Comparison of ENCODE assay signal across 11 cellular contexts in the genomic region with DNA sequence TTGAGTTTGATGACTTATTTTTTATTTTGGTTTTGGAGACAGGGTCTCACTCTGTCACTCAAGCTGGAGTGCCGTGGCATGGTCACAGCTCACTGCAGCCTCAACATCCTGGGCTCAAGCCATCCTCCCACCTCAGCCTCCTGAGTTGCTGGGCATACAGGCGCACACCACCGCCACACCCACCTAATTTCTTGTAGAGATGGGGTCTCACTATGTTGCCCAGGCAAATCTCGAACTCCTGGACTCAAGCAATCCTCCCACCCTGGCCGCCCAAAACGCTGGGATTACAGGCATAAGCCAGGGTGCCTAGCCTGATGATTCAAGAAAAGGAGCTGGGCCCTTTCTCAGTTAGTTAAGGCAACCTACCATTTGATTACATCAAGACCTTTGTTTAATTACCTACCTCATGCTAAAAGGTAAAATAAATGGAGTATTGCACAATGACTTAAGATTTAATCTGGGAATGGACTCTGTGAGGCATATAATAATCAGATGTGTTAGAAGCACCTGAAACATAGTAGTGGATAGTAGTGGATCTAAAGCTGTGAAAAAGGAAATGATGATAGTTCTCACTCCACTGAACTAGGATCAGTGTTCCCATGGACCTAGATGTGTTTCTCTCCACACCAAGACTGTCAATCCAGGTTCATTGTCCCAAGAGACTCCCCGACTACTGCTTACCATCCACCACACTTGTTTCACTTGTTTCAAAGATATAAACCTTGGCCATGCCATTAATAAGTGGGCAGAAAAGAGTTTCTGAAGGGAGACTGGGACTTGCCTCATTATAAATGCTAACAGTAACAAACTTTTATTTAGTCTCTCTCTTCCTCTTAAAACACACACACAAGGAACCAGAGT. TPM values are rescaled to one million over a fixed set of nuclear protein-coding genes. Genes with fewer than 3 reads are reported as not detected.
DNase-seq lines count a peak whose midpoint lies in the region; ATAC-seq, FAIRE-seq and TF ChIP-seq lines count a peak whose summit lies in the region.
"Had no signal": no experiment of that assay in that cellular context is flagged by ENCODE, and none has a peak within 500 bp of the region (broad histone marks: within the 10 kb centered on the region; RNA-seq: fewer than 3 reads in every experiment).

No MANE protein-coding gene starts in this region.

- H3K4me3 Mint-ChIP-seq in HFFc6 = peak overlapping the region; percentile 85
- H3K4me3 Mint-ChIP-seq in T-helper 2 cell treated with Interferon-gamma antibody and Interleukin-4, amounts not matched to agents 5 μg/mL and 100 μg/mL, for 36 hours = no peak overlapping the region

- H3K4me3 ChIP-seq in A549 (peak overlapping the region; percentile 96), colonic mucosa (peak overlapping the region; percentile 88), mesodermal cell (ENCODE audit: extremely low read depth, insufficient read depth, low read length, poor library complexity, severe bottlenecking) (peak overlapping the region; percentile 97)

- H3K27ac Mint-ChIP-seq in HFFc6 = no peak overlapping the region
- H3K27ac Mint-ChIP-seq in T-helper 2 cell treated with Interferon-gamma antibody and Interleukin-4, amounts not matched to agents 5 μg/mL and 100 μg/mL, for 36 hours = no peak overlapping the region

- DNase-seq in A549 (ENCODE audit: low read depth in 1 of 2, low spot score in 1 of 2) = no peak
- no peak for DNase-seq in HFFc6
- no peak for DNase-seq in colonic mucosa
- DNase-seq in NCI-H187 treated with DMSO at 0.1 percent for 48 hours (lab: John Stamatoyannopoulos, UW) = no peak
- DNase-seq in T-helper 2 cell treated with Interferon-gamma antibody and Interleukin-4, amounts not matched to agents 5 μg/mL and 100 μg/mL, for 36 hours (ENCODE audit: low spot score) = no peak
- DNase-seq: DMS79; NK-92 treated with Interleukin-12 subunit alpha and Interleukin-12 subunit beta, amount 100 ng/mL, for 24 hours; stimulated activated CD4-positive, alpha-beta T cell treated with anti-CD3 and anti-CD28 coated beads, Interleukin-15, amount 100 ng/mL, for 24 hours had no signal

- peak overlapping the region; percentile 95 for H3K4me2 ChIP-seq in A549

- intact Hi-C loops in colonic mucosa (cut with DNase I) = loop anchor here (2.0 to 10.0 kb wide), 3 partner anchors 63 to 463 kb away; no protein-coding TSS in a partner anchor

- peak overlapping the region; percentile 90 to 93 for H3K27ac ChIP-seq in A549
- no peak overlapping the region for H3K27ac ChIP-seq in colonic mucosa
- no peak overlapping the region for H3K27ac ChIP-seq in mesodermal cell (ENCODE audit: low read depth, low read length, severe bottlenecking)

- peaks cover 7% of the 10 kb centered on the region for H3K27me3 Mint-ChIP-seq in HFFc6 (ENCODE audit: insufficient read depth)
- H3K27me3 Mint-ChIP-seq in T-helper 2 cell treated with Interferon-gamma antibody and Interleukin-4, amounts not matched to agents 5 μg/mL and 100 μg/mL, for 36 hours (ENCODE audit: low read depth) = peaks cover 73% of the 10 kb centered on the region

- POLR2A ChIA-PET in A549 (lab: Yijun Ruan, JAX) = interaction anchor here (0.5 to 0.7 kb wide), 2 partner anchors 58 to 196 kb away, joined by 3 read pairs; no protein-coding TSS in a partner anchor

- H3K4me1 ChIP-seq in A549 (peaks cover 38% of the 10 kb centered on the region), colonic mucosa (no peaks in the 10 kb centered on the region), mesodermal cell (ENCODE audit: control insufficient read depth, insufficient read depth, low read length, poor library complexity, severe bottlenecking) (peaks cover 16% of the 10 kb centered on the region)

- H3K27me3 ChIP-seq in colonic mucosa = no peaks in the 10 kb centered on the region

- 95% methylated on average over 7 of the region's 7 CpGs for WGBS in A549 (ENCODE audit: missing lambda C conversion rate)
- 90 to 93% methylated on average over 3 to 5 of the region's 7 CpGs for WGBS in mesodermal cell (ENCODE audit: insufficient coverage in 2 of 2), 2 experiments

- CTCF ChIA-PET in A549 (lab: Yijun Ruan, JAX) = interaction anchor here (0.9 to 11.9 kb wide), 3 partner anchors 29 to 459 kb away, joined by 3 to 138 read pairs (median 14); no protein-coding TSS in a partner anchor

- H3K9me3 ChIP-seq in A549 (no peaks in the 10 kb centered on the region), colonic mucosa (no peaks in the 10 kb centered on the region), mesodermal cell (ENCODE audit: control insufficient read depth, low read length) (no peaks in the 10 kb centered on the region)

- no peak for ATAC-seq in A549
- no peak for ATAC-seq in activated CD4-positive, CD25-positive, alpha-beta regulatory T cell treated with anti-CD3 and anti-CD28 coated beads, Interleukin-2, amount 50 U/mL, for 24 hours
- no peak for ATAC-seq in HG02588 (IDR thresholded peaks at IDR 0.05; ENCODE audit: unreplicated experiment)

- TF ChIP-seq CTCF in A549 (IDR thresholded peaks at IDR 0.05) (no peak), HFFc6 (IDR thresholded peaks at IDR 0.05) (no peak), colonic mucosa (IDR thresholded peaks at IDR 0.05) (no peak)

- no peaks in the 10 kb centered on the region for H3K36me3 Mint-ChIP-seq in HFFc6 (ENCODE audit: low read depth)
- H3K36me3 Mint-ChIP-seq in T-helper 2 cell treated with Interferon-gamma antibody and Interleukin-4, amounts not matched to agents 5 μg/mL and 100 μg/mL, for 36 hours (ENCODE audit: low read depth) = no peaks in the 10 kb centered on the region

- TF ChIP-seq EP300 in A549 (IDR thresholded peaks at IDR 0.05) = no peak

- peak overlapping the region; percentile 66 to 91 for H3K9ac ChIP-seq in colonic mucosa (ENCODE audit: low read depth in 2 of 2, low read length in 2 of 2)

- TF ChIP-seq RAD21 in A549 (conservative IDR thresholded peaks at IDR 0.05 in 1 of 2, IDR thresholded peaks at IDR 0.05 in 1 of 2) = no peak

- peaks cover 10% of the 10 kb centered on the region; the same call in 1 of the 2 replicates for H3K4me1 Mint-ChIP-seq in HFFc6 (ENCODE audit: low read depth)
- peaks cover 6% of the 10 kb centered on the region for H3K4me1 Mint-ChIP-seq in T-helper 2 cell treated with Interferon-gamma antibody and Interleukin-4, amounts not matched to agents 5 μg/mL and 100 μg/mL, for 36 hours (ENCODE audit: low read depth)

- no peaks in the 10 kb centered on the region for H3K36me3 ChIP-seq in colonic mucosa
- peaks cover 40% of the 10 kb centered on the region for H3K36me3 ChIP-seq in mesodermal cell (ENCODE audit: control insufficient read depth, insufficient read depth, low read length)

- TF ChIP-seq POLR2A in A549 (IDR thresholded peaks at IDR 0.05; ENCODE audit: low read length) = no peak

- FAIRE-seq in A549 (lab: Jason Lieb, UNC) = no peak

- H3K9me3 Mint-ChIP-seq in HFFc6 = no peaks in the 10 kb centered on the region
- no peaks in the 10 kb centered on the region for H3K9me3 Mint-ChIP-seq in T-helper 2 cell treated with Interferon-gamma antibody and Interleukin-4, amounts not matched to agents 5 μg/mL and 100 μg/mL, for 36 hours

TF ChIP-seq in A549, 52 proteins besides CTCF, POLR2A, EP300 and RAD21 (continues in another document):
- TF ChIP-seq ESRRA (IDR thresholded peaks at IDR 0.05; ENCODE audit: borderline replicate concordance, low read length) (no peak), MYC (IDR thresholded peaks at IDR 0.05; ENCODE audit: borderline replicate concordance, low read length) (no peak), RARB (CRISPR knock-in tag; IDR thresholded peaks at IDR 0.05) (no peak), RNF2 (IDR thresholded peaks at IDR 0.05; ENCODE audit: borderline replicate concordance, low read depth) (no peak), TFCP2L1 (CRISPR knock-in tag; IDR thresholded peaks at IDR 0.05) (no peak), RCOR1 (IDR thresholded peaks at IDR 0.05; ENCODE audit: low read depth, low read length) (no peak), HOXA7 (CRISPR knock-in tag; IDR thresholded peaks at IDR 0.05) (no peak), CBX2 (IDR thresholded peaks at IDR 0.05; ENCODE audit: borderline replicate concordance, low read depth) (no peak), ZNF302 (CRISPR knock-in tag; IDR thresholded peaks at IDR 0.05) (no peak), HDAC2 (IDR thresholded peaks at IDR 0.05) (no peak), CHD4 (IDR thresholded peaks at IDR 0.05; ENCODE audit: borderline replicate concordance) (no peak)
- TF ChIP-seq, protein P1, sequence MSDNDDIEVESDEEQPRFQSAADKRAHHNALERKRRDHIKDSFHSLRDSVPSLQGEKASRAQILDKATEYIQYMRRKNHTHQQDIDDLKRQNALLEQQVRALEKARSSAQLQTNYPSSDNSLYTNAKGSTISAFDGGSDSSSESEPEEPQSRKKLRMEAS (IDR thresholded peaks at IDR 0.05) = no peak

RNA-seq across cellular contexts. Expression of a gene that starts 2.1 kb away (rescaled TPM):
- 14.1 and 15.2 TPM in 2 replicates for polyA plus RNA-seq in A549 (2011; rRNA removed)
- polyA plus RNA-seq in A549 (2012; cell fraction: cytosol; rRNA removed) = 10.6 and 12.3 TPM in 2 replicates
- 8.0 and 8.9 TPM in 2 replicates for polyA plus RNA-seq in A549 (2012; cell fraction: nucleus; rRNA removed)
- polyA plus RNA-seq in A549 (2017; fragmentation: RNase III; extraction: RNeasy Plus Mini Kit Qiagen cat#74134 plus additional on column Dnase treatment) = 14.3 to 16.1 TPM (median 15.6 TPM) in 3 replicates
- 30.7 and 31.7 TPM in 2 replicates for polyA minus RNA-seq in A549 (2011; rRNA and poly(A)+ RNA removed)
- total RNA-seq in HFFc6 (2021; fragmentation: NEBNext Ultra II Directional; extraction: Animal tissue kit (Norgen Biotek cat#: 25700)) = 10 to 100 TPM in 2 of 6 experiments, 1 to 10 TPM in 4; 1.6 to 20.4 (median 2.2) TPM
- 100 to 1,000 TPM in 1 of 2 donors, 10 to 100 TPM in 1; 74.0 to 102 TPM for total RNA-seq in colonic mucosa
- polyA plus RNA-seq in mesodermal cell (2013, experiment 1 of 2) = 63.4 TPM
- polyA plus RNA-seq in mesodermal cell (2013, experiment 2 of 2) = 58.5 TPM

Comparison
In these comparisons a context has a peak if more than half of its experiments do, and no peak if none do; other contexts are left out.
1. H3K27ac ChIP-seq: peak in A549 (2 of 2); none in colonic mucosa (single experiment) and mesodermal cell (single experiment).
2. Peak in every context shown above with its lines, with median percentiles within 50 percentile points of each other: H3K4me3 ChIP-seq.